1 cellular context compared by ENCODE assay signal in the genomic region with DNA sequence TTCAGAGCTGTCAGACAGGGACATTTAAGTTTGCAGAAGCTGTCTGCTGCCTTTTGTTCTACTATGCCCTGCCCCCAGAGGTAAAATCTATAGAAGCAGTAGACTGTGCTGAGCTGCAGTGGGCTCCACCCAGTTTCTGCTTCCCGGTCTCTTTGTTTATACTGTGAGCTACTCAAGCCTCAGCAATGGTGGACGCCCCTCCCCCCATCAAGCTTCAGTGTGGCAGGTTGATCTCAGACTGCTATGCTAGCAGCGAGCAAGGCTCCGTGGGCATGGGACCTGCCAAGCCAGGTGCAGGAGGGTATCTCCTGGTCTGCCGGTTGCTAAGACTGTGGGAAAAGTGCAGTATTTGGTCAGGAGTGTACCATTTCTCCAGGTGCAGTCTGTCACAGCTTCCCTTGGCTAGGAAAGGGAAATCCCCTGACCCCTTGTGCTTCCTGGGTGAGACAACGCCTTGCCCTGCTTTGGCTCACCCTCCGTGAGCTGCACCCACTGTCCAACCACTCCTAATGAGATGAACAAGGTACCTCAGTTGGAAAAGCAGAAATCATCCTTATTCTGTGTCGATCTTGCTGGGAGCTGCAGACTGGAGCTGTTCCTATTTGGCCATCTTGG.
A peak's percentile ranks its signal among the peaks of the same experiment; 100 is the strongest.
TF ChIP-seq lines count a peak whose summit lies in the region.

No MANE protein-coding gene starts in this region.

TF ChIP-seq in HepG2, 621 proteins besides CTCF, POLR2A, EP300 and RAD21 (continued from another document):
- TF ChIP-seq, protein P1, sequence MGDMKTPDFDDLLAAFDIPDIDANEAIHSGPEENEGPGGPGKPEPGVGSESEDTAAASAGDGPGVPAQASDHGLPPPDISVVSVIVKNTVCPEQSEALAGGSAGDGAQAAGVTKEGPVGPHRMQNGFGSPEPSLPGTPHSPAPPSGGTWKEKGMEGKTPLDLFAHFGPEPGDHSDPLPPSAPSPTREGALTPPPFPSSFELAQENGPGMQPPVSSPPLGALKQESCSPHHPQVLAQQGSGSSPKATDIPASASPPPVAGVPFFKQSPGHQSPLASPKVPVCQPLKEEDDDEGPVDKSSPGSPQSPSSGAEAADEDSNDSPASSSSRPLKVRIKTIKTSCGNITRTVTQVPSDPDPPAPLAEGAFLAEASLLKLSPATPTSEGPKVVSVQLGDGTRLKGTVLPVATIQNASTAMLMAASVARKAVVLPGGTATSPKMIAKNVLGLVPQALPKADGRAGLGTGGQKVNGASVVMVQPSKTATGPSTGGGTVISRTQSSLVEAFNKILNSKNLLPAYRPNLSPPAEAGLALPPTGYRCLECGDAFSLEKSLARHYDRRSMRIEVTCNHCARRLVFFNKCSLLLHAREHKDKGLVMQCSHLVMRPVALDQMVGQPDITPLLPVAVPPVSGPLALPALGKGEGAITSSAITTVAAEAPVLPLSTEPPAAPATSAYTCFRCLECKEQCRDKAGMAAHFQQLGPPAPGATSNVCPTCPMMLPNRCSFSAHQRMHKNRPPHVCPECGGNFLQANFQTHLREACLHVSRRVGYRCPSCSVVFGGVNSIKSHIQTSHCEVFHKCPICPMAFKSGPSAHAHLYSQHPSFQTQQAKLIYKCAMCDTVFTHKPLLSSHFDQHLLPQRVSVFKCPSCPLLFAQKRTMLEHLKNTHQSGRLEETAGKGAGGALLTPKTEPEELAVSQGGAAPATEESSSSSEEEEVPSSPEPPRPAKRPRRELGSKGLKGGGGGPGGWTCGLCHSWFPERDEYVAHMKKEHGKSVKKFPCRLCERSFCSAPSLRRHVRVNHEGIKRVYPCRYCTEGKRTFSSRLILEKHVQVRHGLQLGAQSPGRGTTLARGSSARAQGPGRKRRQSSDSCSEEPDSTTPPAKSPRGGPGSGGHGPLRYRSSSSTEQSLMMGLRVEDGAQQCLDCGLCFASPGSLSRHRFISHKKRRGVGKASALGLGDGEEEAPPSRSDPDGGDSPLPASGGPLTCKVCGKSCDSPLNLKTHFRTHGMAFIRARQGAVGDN (CRISPR knock-in tag; IDR thresholded peaks at IDR 0.05) = peak; percentile 25; the same call in 1 of the 2 replicates
TF ChIP-seq in HepG2: peak in this region for 28; not testable (repeated sequence) for 593.
